8 cellular contexts compared by ENCODE assay signal in the genomic region with DNA sequence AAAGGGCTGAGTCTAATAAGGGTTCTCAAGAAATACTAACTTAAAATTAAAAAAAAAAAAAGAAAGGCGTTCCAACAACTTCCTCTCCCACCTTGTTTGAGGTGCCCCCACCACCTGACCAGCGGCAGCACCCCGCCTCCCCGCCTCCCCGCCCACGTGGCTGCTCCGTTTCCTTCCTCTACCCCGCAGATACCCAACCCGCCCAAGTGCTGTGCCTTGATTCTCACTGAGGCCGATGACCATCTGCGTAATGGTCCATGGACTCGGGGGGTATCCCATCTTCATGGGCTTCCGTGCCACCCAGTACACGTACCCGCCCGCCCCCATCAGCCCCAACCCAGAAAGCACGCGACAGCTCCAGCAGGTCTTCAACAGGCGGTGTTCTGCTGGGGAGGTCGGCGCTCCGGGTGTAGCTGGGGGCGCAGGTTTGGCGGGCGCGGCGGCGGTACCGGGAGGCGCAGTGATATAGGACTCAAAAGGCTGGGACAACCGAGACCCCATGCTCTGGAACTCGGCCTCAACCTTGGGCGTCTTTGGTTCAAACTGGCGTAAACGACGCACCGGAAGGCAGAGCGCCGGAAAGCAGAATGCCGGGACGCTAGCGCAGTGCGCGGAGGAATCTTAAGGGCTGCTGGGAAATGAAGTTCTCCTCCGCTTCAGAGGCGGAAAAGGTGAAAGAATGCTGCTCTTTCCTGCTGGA. TPM values are rescaled to one million over a fixed set of nuclear protein-coding genes. Genes with fewer than 3 reads are reported as not detected.
A peak's percentile ranks its signal among the peaks of the same experiment; 100 is the strongest.
DNase-seq lines count a peak whose midpoint lies in the region; ATAC-seq, FAIRE-seq and TF ChIP-seq lines count a peak whose summit lies in the region.

A gene with protein sequence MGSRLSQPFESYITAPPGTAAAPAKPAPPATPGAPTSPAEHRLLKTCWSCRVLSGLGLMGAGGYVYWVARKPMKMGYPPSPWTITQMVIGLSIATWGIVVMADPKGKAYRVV (minus strand): TSS at position 545 of the 700 bp plus-strand sequence. CDS start 44 bp downstream, at position 501.

- no peaks in the 10 kb centered on the region for H3K27me3 Mint-ChIP-seq in activated T-cell treated with anti-CD3 and anti-CD28 coated beads, Interleukin-2, amount 50 U/mL, for 4 hours (ENCODE audit: low read depth)

- H3K4me3 Mint-ChIP-seq in activated T-cell treated with anti-CD3 and anti-CD28 coated beads, Interleukin-2, amount 50 U/mL, for 4 hours = peak within 1 kb of the TSS; percentile 92

- no TSS peak for BruUV-seq in PC-9 (replicated peaks; lab: Mats Ljungman, UMichigan)

- POLR2A ChIA-PET in PC-9 (lab: Charles Lee; ENCODE audit: unreplicated experiment) = interaction anchor here (0.6 kb wide), 1 partner anchor 1337 kb away, joined by 6 read pairs; no protein-coding TSS in a partner anchor

- H3K9me2 ChIP-seq in PC-9 (ENCODE audit: insufficient read depth) = no peaks in the 10 kb centered on the region

- H3K27ac ChIP-seq in HUES6 (ENCODE audit: low read depth, low read length) (0 out of 2 replicates have a peak within 1 kb of the TSS, but pooled peaks have one; percentile 58), PC-9 (peak within 1 kb of the TSS; percentile 58), esophagus squamous epithelium (peak within 1 kb of the TSS; percentile 89 to 93 (median 93))

- peaks cover 12% of the 10 kb centered on the region for H3K36me3 Mint-ChIP-seq in activated T-cell treated with anti-CD3 and anti-CD28 coated beads, Interleukin-2, amount 50 U/mL, for 4 hours (ENCODE audit: insufficient read depth)

- H3K9ac ChIP-seq in HUES6 (ENCODE audit: low read length) = peak within 1 kb of the TSS; percentile 84

- peaks cover 24% of the 10 kb centered on the region for H3K4me1 Mint-ChIP-seq in activated T-cell treated with anti-CD3 and anti-CD28 coated beads, Interleukin-2, amount 50 U/mL, for 4 hours (ENCODE audit: low read depth)

- no peaks in the 10 kb centered on the region for H3K9me3 Mint-ChIP-seq in activated T-cell treated with anti-CD3 and anti-CD28 coated beads, Interleukin-2, amount 50 U/mL, for 4 hours

- no peaks in the 10 kb centered on the region for H4K20me1 ChIP-seq in PC-9 (ENCODE audit: insufficient read depth)

- no peaks in the 10 kb centered on the region for H3K27me3 ChIP-seq in HUES6 (ENCODE audit: control insufficient read depth, insufficient read depth, low read length)
- H3K27me3 ChIP-seq in PC-9 (ENCODE audit: insufficient read depth, low read depth) = no peaks in the 10 kb centered on the region
- no peaks in the 10 kb centered on the region for H3K27me3 ChIP-seq in esophagus squamous epithelium

- DNase-seq in D721Med (ENCODE audit: insufficient read length, low spot score) = peak; percentile 64
- DNase-seq in PC-9 = peak; percentile 48 to 57
- DNase-seq in activated T-cell treated with anti-CD3 and anti-CD28 coated beads, Interleukin-2, amount 50 U/mL, for 4 hours = peak; percentile 63
- DNase-seq in esophagus squamous epithelium (lab: John Stamatoyannopoulos, UW) = peak; percentile 36
- peak; percentile 91 for DNase-seq in myocyte (ENCODE audit: low read depth)
- peak; percentile 50 to 67 for DNase-seq in stimulated activated CD8-positive, alpha-beta memory T cell treated with anti-CD3 and anti-CD28 coated beads, Interleukin-7, amount 100 ng/mL, for 48 hours (ENCODE audit: extremely low read depth in 1 of 2, low read depth in 1 of 2)

- H3K9me3 ChIP-seq in HUES6 (ENCODE audit: control insufficient read depth, insufficient read depth, low read depth, low read length) = no peaks in the 10 kb centered on the region
- H3K9me3 ChIP-seq in PC-9 (ENCODE audit: insufficient read depth, low read depth) = no peaks in the 10 kb centered on the region
- no peaks in the 10 kb centered on the region for H3K9me3 ChIP-seq in esophagus squamous epithelium

- intact Hi-C loops in PC-9 (cut with micrococcal nuclease; ENCODE audit: unreplicated experiment) = no loop called here
- intact Hi-C loops in esophagus squamous epithelium (cut with DNase I) = no loop called here

- H3K4me1 ChIP-seq in HUES6 (ENCODE audit: control insufficient read depth, insufficient read depth, low read length) = peaks cover 9% of the 10 kb centered on the region
- 0 out of 2 replicates have a peak, but pooled peaks cover 4% of the 10 kb centered on the region for H3K4me1 ChIP-seq in PC-9 (replicated peaks; ENCODE audit: insufficient read depth)
- H3K4me1 ChIP-seq in esophagus squamous epithelium = peaks cover 5 to 20% (median 8%) of the 10 kb centered on the region in 3 donors

- H3K36me3 ChIP-seq in HUES6 (ENCODE audit: control insufficient read depth, insufficient read depth, low read length) (peaks cover 34% of the 10 kb centered on the region), PC-9 (ENCODE audit: low read depth) (no peaks in the 10 kb centered on the region), esophagus squamous epithelium (peaks cover 0 to 30% (median 0%) of the 10 kb centered on the region in 3 donors)

- peak in 1 of 4 donors; percentile 55 for TF ChIP-seq POLR2A in esophagus squamous epithelium (IDR thresholded peaks at IDR 0.05)

- H2AFZ ChIP-seq in PC-9 = peak within 1 kb of the TSS; percentile 78

- H3K4me3 ChIP-seq in HUES6 (ENCODE audit: low read depth, low read length) (peak within 1 kb of the TSS; percentile 86), PC-9 (peak within 1 kb of the TSS; percentile 88), esophagus squamous epithelium (peak within 1 kb of the TSS; percentile 87 to 97 (median 93))

- peak; percentile 53 for FAIRE-seq in D721Med (lab: Jason Lieb, UNC)

- H3K79me2 ChIP-seq in PC-9 (ENCODE audit: low read depth) = peaks cover 8% of the 10 kb centered on the region

- CTCF ChIA-PET in PC-9 (lab: Charles Lee) = no interaction called here

- peak; percentile 92 for ATAC-seq in GM21390 (IDR thresholded peaks at IDR 0.05; ENCODE audit: unreplicated experiment)
- ATAC-seq in activated T-cell treated with anti-CD3 and anti-CD28 coated beads, Interleukin-2, amount 50 U/mL, for 4 hours = peak; percentile 93 to 97

- H3K4me2 ChIP-seq in PC-9 = peak within 1 kb of the TSS; percentile 92

- no peaks in the 10 kb centered on the region for H3F3A ChIP-seq in PC-9 (ENCODE audit: insufficient read depth, low read depth)

- 0% methylated on average over 29 of the region's 46 CpGs for WGBS in esophagus squamous epithelium, 2 donors

- TF ChIP-seq CTCF in D721Med (IDR thresholded peaks at IDR 0.05; ENCODE audit: insufficient read depth, missing control alignments) (no peak), PC-9 (conservative IDR thresholded peaks at IDR 0.05) (no peak), esophagus squamous epithelium (IDR thresholded peaks at IDR 0.05) (no peak)

RNA-seq across cellular contexts. Expression of the gene that starts here (rescaled TPM):
- total RNA-seq in PC-9 (2021) = 29.3 and 43.3 TPM in 2 replicates
- 10 to 100 TPM; 31.2 to 32.6 (median 31.2) TPM for total RNA-seq in activated T-cell treated with anti-CD3 and anti-CD28 coated beads, Interleukin-2, amount 50 U/mL, for 4 hours
- 10 to 100 TPM in 3 of 4 donors, 1 to 10 TPM in 1; 7.9 to 14.6 (median 12.4) TPM for total RNA-seq in esophagus squamous epithelium
- total RNA-seq in myocyte = 14.7 and 17.2 TPM in 2 replicates
- 90.4 TPM for polyA plus RNA-seq in myocyte (2012)

Comparison
In these comparisons a context has a peak if more than half of its experiments do, and no peak if none do; other contexts are left out.
1. Peak in every context shown above with its lines: DNase-seq, ATAC-seq, H3K4me3 ChIP-seq and H3K27ac ChIP-seq.
2. DNase-seq: peak in every context shown above with its lines; median percentile 91 in myocyte; 64 in D721Med; 63 in activated T-cell treated with anti-CD3 and anti-CD28 coated beads, Interleukin-2, amount 50 U/mL, for 4 hours; 58 in stimulated activated CD8-positive, alpha-beta memory T cell treated with anti-CD3 and anti-CD28 coated beads, Interleukin-7, amount 100 ng/mL, for 48 hours; 52 in PC-9; 36 in esophagus squamous epithelium.